36 cellular contexts compared by ENCODE assay signal in genomic region chr21:31877558-31877957, GRCh38. TPM values are rescaled to one million over a fixed set of nuclear protein-coding genes. Genes with fewer than 3 reads are reported as not detected.
"Had no signal": no experiment of that assay in that cellular context is flagged by ENCODE, and none has a peak within 500 bp of the region (broad histone marks: within the 10 kb centered on the region; RNA-seq: fewer than 3 reads in every experiment).

No MANE protein-coding gene starts in this region.

- H3K9ac ChIP-seq: SK-N-SH had no signal

- H3K36me3 Mint-ChIP-seq: activated CD4-positive, alpha-beta memory T cell treated with anti-CD3 and anti-CD28 coated beads for 36 hours; activated naive CD4-positive, alpha-beta T cell treated with anti-CD3 and anti-CD28 coated beads, Interleukin-2, amount 10 ng/mL, durations not matched to agents 7 days and 5 days; activated naive CD8-positive, alpha-beta T cell had no signal

- H3K27me3 ChIP-seq: cardiac muscle cell, Peyer's patch, SJSA1 had no signal

- DNase-seq: activated B cell treated with CpG ODN at 0.5 μM for 24 hours; activated CD4-positive, alpha-beta memory T cell treated with anti-CD3 and anti-CD28 coated beads for 36 hours; activated CD4-positive, alpha-beta T cell treated with anti-CD3 and anti-CD28 coated beads for 4 hours; activated CD4-positive, alpha-beta T cell treated with anti-CD3 and anti-CD28 coated beads, Interleukin-2, amount 50 U/mL, for 1 hour; activated CD4-positive, CD25-positive, alpha-beta regulatory T cell treated with anti-CD3 and anti-CD28 coated beads, Interleukin-2, amount 50 U/mL, for 72 hours; activated CD8-positive, alpha-beta memory T cell treated with anti-CD3 and anti-CD28 coated beads, Interleukin-2, amount 50 U/mL, for 4 hours; activated gamma-delta T cell treated with Interleukin-2 at 50 U/mL for 16 hours; activated naive CD4-positive, alpha-beta T cell treated with anti-CD3 and anti-CD28 coated beads, Interleukin-2, amount 10 ng/mL, durations not matched to agents 7 days and 5 days; activated naive CD8-positive, alpha-beta T cell treated with anti-CD3 and anti-CD28 coated beads, Interleukin-2, amount 50 U/mL, for 24 hours; activated T-cell treated with anti-CD3 and anti-CD28 coated beads for 4 hours; activated T-cell treated with anti-CD3 and anti-CD28 coated beads, Interleukin-2, amount 50 U/mL, for 4 hours; anterior cingulate cortex; Kasumi-1; KG1; MG63; NCI-H1048; NCI-H1105 treated with DMSO at 0.1 percent for 48 hours; NCI-H1436; NCI-H1694; NCI-H1930; NCI-H2081 treated with DMSO at 0.1 percent for 48 hours; NCI-H226; NCI-H446 treated with DMSO at 0.1 percent for 48 hours; NCI-H524; NCI-H69; PC-3; Peyer's patch; RPMI8226; SHP77 treated with DMSO at 0.1 percent for 48 hours; SK-N-SH had no signal

- H3K27ac ChIP-seq: cardiac muscle cell, Peyer's patch, SJSA1 had no signal

- H3K9me3 ChIP-seq: MG63, Peyer's patch, SK-N-SH had no signal

- H3K4me2 ChIP-seq: SK-N-SH had no signal

- H3K27ac Mint-ChIP-seq: activated B cell treated with CpG ODN at 0.5 μM for 24 hours; activated CD4-positive, alpha-beta memory T cell treated with anti-CD3 and anti-CD28 coated beads for 36 hours; activated naive CD4-positive, alpha-beta T cell treated with anti-CD3 and anti-CD28 coated beads, Interleukin-2, amount 10 ng/mL, durations not matched to agents 7 days and 5 days; activated naive CD8-positive, alpha-beta T cell; activated naive CD8-positive, alpha-beta T cell treated with anti-CD3 and anti-CD28 coated beads, Interleukin-2, amount 50 U/mL, for 24 hours; activated T-helper 1 cell treated with anti-CD3 and anti-CD28 coated beads, Interleukin-12 subunit alpha, Interleukin-12 subunit beta, Interleukin-2, Interleukin-4 antibody, amounts not matched to agents 30 ng/mL and 10 ng/mL and 1 ng/mL, durations not matched to agents 14 hours and 24 hours and 36 hours; T-helper 1 cell treated with Interleukin-12 subunit alpha and Interleukin-12 subunit beta and Interleukin-4 antibody, amounts not matched to agents 30 μg/mL and 1 μg/mL, for 36 hours; T-helper 2 cell treated with Interferon-gamma antibody and Interleukin-4, amounts not matched to agents 5 μg/mL and 100 μg/mL, for 36 hours had no signal

- H3K4me3 Mint-ChIP-seq: activated B cell treated with CpG ODN at 0.5 μM for 24 hours; activated CD4-positive, alpha-beta memory T cell treated with anti-CD3 and anti-CD28 coated beads for 36 hours; activated naive CD4-positive, alpha-beta T cell treated with anti-CD3 and anti-CD28 coated beads, Interleukin-2, amount 10 ng/mL, durations not matched to agents 7 days and 5 days; activated naive CD8-positive, alpha-beta T cell; activated naive CD8-positive, alpha-beta T cell treated with anti-CD3 and anti-CD28 coated beads, Interleukin-2, amount 50 U/mL, for 24 hours; activated T-cell treated with anti-CD3 and anti-CD28 coated beads, Interleukin-2, amount 50 U/mL, for 4 hours; activated T-helper 1 cell treated with anti-CD3 and anti-CD28 coated beads, Interleukin-12 subunit alpha, Interleukin-12 subunit beta, Interleukin-2, Interleukin-4 antibody, amounts not matched to agents 30 ng/mL and 10 ng/mL and 1 ng/mL, durations not matched to agents 14 hours and 24 hours and 36 hours; T-helper 1 cell treated with Interleukin-12 subunit alpha and Interleukin-12 subunit beta and Interleukin-4 antibody, amounts not matched to agents 30 μg/mL and 1 μg/mL, for 36 hours; T-helper 2 cell treated with Interferon-gamma antibody and Interleukin-4, amounts not matched to agents 5 μg/mL and 100 μg/mL, for 36 hours had no signal

- H3K4me3 ChIP-seq: cardiac muscle cell, MG63, Peyer's patch, SJSA1 had no signal

- H3K4me1 Mint-ChIP-seq: activated naive CD8-positive, alpha-beta T cell treated with anti-CD3 and anti-CD28 coated beads, Interleukin-2, amount 50 U/mL, for 24 hours had no signal

- H3K9me3 Mint-ChIP-seq: activated B cell treated with CpG ODN at 0.5 μM for 24 hours; activated CD4-positive, alpha-beta memory T cell treated with anti-CD3 and anti-CD28 coated beads for 36 hours; activated naive CD4-positive, alpha-beta T cell treated with anti-CD3 and anti-CD28 coated beads, Interleukin-2, amount 10 ng/mL, durations not matched to agents 7 days and 5 days; activated naive CD8-positive, alpha-beta T cell treated with anti-CD3 and anti-CD28 coated beads, Interleukin-2, amount 50 U/mL, for 24 hours; activated T-cell treated with anti-CD3 and anti-CD28 coated beads, Interleukin-2, amount 50 U/mL, for 4 hours; activated T-helper 1 cell treated with anti-CD3 and anti-CD28 coated beads, Interleukin-12 subunit alpha, Interleukin-12 subunit beta, Interleukin-2, Interleukin-4 antibody, amounts not matched to agents 30 ng/mL and 10 ng/mL and 1 ng/mL, durations not matched to agents 14 hours and 24 hours and 36 hours; T-helper 1 cell treated with Interleukin-12 subunit alpha and Interleukin-12 subunit beta and Interleukin-4 antibody, amounts not matched to agents 30 μg/mL and 1 μg/mL, for 36 hours; T-helper 2 cell treated with Interferon-gamma antibody and Interleukin-4, amounts not matched to agents 5 μg/mL and 100 μg/mL, for 36 hours had no signal

- H3K36me3 ChIP-seq: cardiac muscle cell, MG63, Peyer's patch had no signal

- ATAC-seq: activated naive CD8-positive, alpha-beta T cell treated with anti-CD3 and anti-CD28 coated beads, Interleukin-2, amount 50 U/mL, for 24 hours; activated T-cell treated with anti-CD3 and anti-CD28 coated beads, Interleukin-2, amount 50 U/mL, for 4 hours; PC-3 had no signal

RNA-seq across cellular contexts. Expression of gene HUNK, which starts 4.7 kb away (rescaled TPM):
- total RNA-seq: PC-3 had no signal
